ENCODE assay signal across 20 cellular contexts in the genomic region with DNA sequence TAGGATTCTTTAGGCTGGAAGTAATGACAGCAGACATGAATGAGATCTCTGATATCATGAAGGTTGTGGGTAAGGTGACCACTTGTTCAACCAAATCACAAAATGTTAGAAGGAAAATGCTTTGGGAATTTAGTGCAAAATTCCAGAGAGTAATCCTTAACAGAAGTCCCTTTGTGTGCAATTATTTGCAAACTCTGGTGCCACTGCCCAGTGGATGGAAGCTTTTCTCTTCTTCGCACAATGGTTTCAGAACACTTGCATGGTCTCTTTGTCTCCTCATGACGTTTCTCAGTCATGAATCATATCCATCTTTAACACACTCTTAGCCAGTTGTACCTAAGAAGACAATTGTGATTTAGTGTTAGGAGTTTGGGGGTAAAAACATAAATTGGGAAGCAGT.
"Had no signal": no experiment of that assay in that cellular context is flagged by ENCODE, and none has a peak within 500 bp of the region (broad histone marks: within the 10 kb centered on the region; RNA-seq: fewer than 3 reads in every experiment).

No MANE protein-coding gene starts in this region.

- H3K9me3 Mint-ChIP-seq: activated naive CD8-positive, alpha-beta T cell treated with anti-CD3 and anti-CD28 coated beads, Interleukin-2, amount 50 U/mL, for 24 hours; natural killer cell treated with Interleukin-12 subunit alpha and Interleukin-12 subunit beta and Interleukin-15 and Interleukin-18, amount 100 ng/mL, for 72 hours had no signal

- H3K27ac ChIP-seq: hepatocyte, thyroid gland, vagina, WERI-Rb-1 had no signal

- H3K4me3 Mint-ChIP-seq: activated CD4-positive, alpha-beta T cell treated with anti-CD3 and anti-CD28 coated beads for 36 hours; activated CD8-positive, alpha-beta T cell treated with anti-CD3 and anti-CD28 coated beads for 36 hours; activated naive CD8-positive, alpha-beta T cell treated with anti-CD3 and anti-CD28 coated beads, Interleukin-2, amount 50 U/mL, for 24 hours; activated T-helper 1 cell treated with anti-CD3 and anti-CD28 coated beads, Interleukin-12 subunit alpha, Interleukin-12 subunit beta, Interleukin-2, Interleukin-4 antibody, amounts not matched to agents 30 ng/mL and 10 ng/mL and 1 ng/mL, durations not matched to agents 14 hours and 24 hours and 36 hours; natural killer cell treated with Interleukin-12 subunit alpha and Interleukin-12 subunit beta and Interleukin-15 and Interleukin-18, amount 100 ng/mL, for 72 hours; stimulated activated naive CD8-positive, alpha-beta T cell treated with anti-CD3 and anti-CD28 coated beads, Interleukin-15, amount 100 ng/mL, for 72 hours had no signal

- ATAC-seq: activated CD4-positive, alpha-beta T cell treated with anti-CD3 and anti-CD28 coated beads for 36 hours; activated CD8-positive, alpha-beta T cell treated with anti-CD3 and anti-CD28 coated beads for 36 hours; activated naive CD8-positive, alpha-beta T cell treated with anti-CD3 and anti-CD28 coated beads, Interleukin-2, amount 50 U/mL, for 24 hours; left cardiac atrium; natural killer cell treated with Interleukin-12 subunit alpha and Interleukin-12 subunit beta and Interleukin-15 and Interleukin-18, amount 100 ng/mL, for 72 hours; stimulated activated naive CD8-positive, alpha-beta T cell treated with anti-CD3 and anti-CD28 coated beads, Interleukin-15, amount 100 ng/mL, for 72 hours had no signal

- H3K9me3 ChIP-seq: thyroid gland, vagina had no signal

- H3K4me1 ChIP-seq: thyroid gland, vagina had no signal

- DNase-seq: activated CD4-positive, alpha-beta T cell treated with anti-CD3 and anti-CD28 coated beads for 36 hours; activated CD8-positive, alpha-beta memory T cell treated with anti-CD3 and anti-CD28 coated beads, Interleukin-2, amount 50 U/mL, for 4 hours; activated CD8-positive, alpha-beta T cell treated with anti-CD3 and anti-CD28 coated beads for 36 hours; activated naive CD4-positive, alpha-beta T cell treated with Interleukin-2 at 50 U/mL for 16 hours; activated naive CD8-positive, alpha-beta T cell treated with anti-CD3 and anti-CD28 coated beads, Interleukin-2, amount 50 U/mL, for 24 hours; central memory CD4-positive, alpha-beta T cell; cortex of kidney; effector memory CD4-positive, alpha-beta T cell; left cardiac atrium; stimulated activated CD4-positive, alpha-beta T cell treated with anti-CD3 and anti-CD28 coated beads, Interleukin-15, amount 100 ng/mL, for 24 hours; stimulated activated CD4-positive, alpha-beta T cell treated with anti-CD3 and anti-CD28 coated beads, Interleukin-4, amount 100 ng/mL, for 4 hours; stimulated activated naive CD8-positive, alpha-beta T cell treated with anti-CD3 and anti-CD28 coated beads, Interleukin-15, amount 100 ng/mL, for 72 hours; T1000; thyroid gland; WERI-Rb-1 had no signal

- H3K4me2 ChIP-seq: hepatocyte had no signal

- H3K27me3 ChIP-seq: hepatocyte, thyroid gland, vagina had no signal

- H3K79me2 ChIP-seq: hepatocyte had no signal

- H3K4me3 ChIP-seq: hepatocyte, lung, thyroid gland, vagina had no signal

- H3K4me1 Mint-ChIP-seq: activated CD4-positive, alpha-beta T cell treated with anti-CD3 and anti-CD28 coated beads for 36 hours; activated naive CD8-positive, alpha-beta T cell treated with anti-CD3 and anti-CD28 coated beads, Interleukin-2, amount 50 U/mL, for 24 hours; stimulated activated naive CD8-positive, alpha-beta T cell treated with anti-CD3 and anti-CD28 coated beads, Interleukin-15, amount 100 ng/mL, for 72 hours had no signal

- H3K36me3 ChIP-seq: thyroid gland, vagina, WERI-Rb-1 had no signal

- H3K27me3 Mint-ChIP-seq: activated CD4-positive, alpha-beta T cell treated with anti-CD3 and anti-CD28 coated beads for 36 hours; activated CD8-positive, alpha-beta T cell treated with anti-CD3 and anti-CD28 coated beads for 36 hours; activated naive CD8-positive, alpha-beta T cell treated with anti-CD3 and anti-CD28 coated beads, Interleukin-2, amount 50 U/mL, for 24 hours; natural killer cell treated with Interleukin-12 subunit alpha and Interleukin-12 subunit beta and Interleukin-15 and Interleukin-18, amount 100 ng/mL, for 72 hours; stimulated activated naive CD8-positive, alpha-beta T cell treated with anti-CD3 and anti-CD28 coated beads, Interleukin-15, amount 100 ng/mL, for 72 hours had no signal

- H3K36me3 Mint-ChIP-seq: natural killer cell treated with Interleukin-12 subunit alpha and Interleukin-12 subunit beta and Interleukin-15 and Interleukin-18, amount 100 ng/mL, for 72 hours had no signal

- H2AFZ ChIP-seq: hepatocyte had no signal

- H3K27ac Mint-ChIP-seq: activated CD4-positive, alpha-beta T cell treated with anti-CD3 and anti-CD28 coated beads for 36 hours; activated CD8-positive, alpha-beta T cell treated with anti-CD3 and anti-CD28 coated beads for 36 hours; activated naive CD8-positive, alpha-beta T cell treated with anti-CD3 and anti-CD28 coated beads, Interleukin-2, amount 50 U/mL, for 24 hours; activated T-helper 1 cell treated with anti-CD3 and anti-CD28 coated beads, Interleukin-12 subunit alpha, Interleukin-12 subunit beta, Interleukin-2, Interleukin-4 antibody, amounts not matched to agents 30 ng/mL and 10 ng/mL and 1 ng/mL, durations not matched to agents 14 hours and 24 hours and 36 hours; natural killer cell treated with Interleukin-12 subunit alpha and Interleukin-12 subunit beta and Interleukin-15 and Interleukin-18, amount 100 ng/mL, for 72 hours; stimulated activated naive CD8-positive, alpha-beta T cell treated with anti-CD3 and anti-CD28 coated beads, Interleukin-15, amount 100 ng/mL, for 72 hours had no signal
